8 cellular contexts compared by ENCODE assay signal in the genomic region with DNA sequence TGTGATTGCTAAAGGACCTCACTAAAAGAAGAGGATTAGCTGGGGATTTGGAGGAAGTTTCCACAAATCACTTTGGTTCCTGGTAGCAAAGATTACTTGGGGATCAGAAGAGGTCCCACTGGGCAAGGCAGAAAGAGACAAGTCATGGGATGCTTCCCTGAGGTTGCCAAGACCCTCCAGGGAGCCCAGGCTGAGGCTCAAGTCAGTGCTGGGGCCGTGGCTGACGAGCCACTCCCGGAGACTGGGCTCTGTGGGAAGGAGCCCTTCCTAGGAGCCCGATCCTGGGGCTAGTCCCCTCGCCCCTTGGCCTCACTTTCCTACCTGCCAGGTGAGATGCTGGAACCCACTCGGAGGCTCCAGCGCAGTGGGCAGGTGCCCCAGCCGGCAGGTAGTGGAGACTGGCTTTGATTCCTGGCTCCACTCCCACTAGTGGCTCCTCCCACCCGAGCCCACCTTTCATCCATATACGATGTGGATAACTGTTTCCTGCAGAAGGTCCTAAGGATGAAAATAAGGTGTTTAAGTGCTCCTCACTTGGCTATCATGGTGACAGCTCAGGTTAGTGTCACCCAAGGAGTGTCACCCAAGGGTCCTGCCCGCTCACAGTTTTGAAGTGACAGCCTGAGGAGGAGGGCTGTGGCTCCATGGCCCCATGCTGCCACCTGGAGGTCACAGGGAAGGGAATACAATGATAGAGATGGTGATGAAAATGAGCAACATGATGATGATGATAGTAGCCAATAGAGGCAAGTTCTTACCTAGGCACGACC.
DNase-seq lines count a peak whose midpoint lies in the region; ATAC-seq, FAIRE-seq and TF ChIP-seq lines count a peak whose summit lies in the region.

No MANE protein-coding gene starts in this region.

- no peak overlapping the region for H3K4me3 ChIP-seq in BJ (ENCODE audit: low read depth, low read length)

- H3K27me3 ChIP-seq in BJ (ENCODE audit: control insufficient read depth, insufficient read depth, low read length), result no peaks in the 10 kb centered on the region; the same call in 1 of the 2 replicates

- no peak for FAIRE-seq in H54 (lab: Jason Lieb, UNC)

- TF ChIP-seq CTCF in BJ (IDR thresholded peaks at IDR 0.05; ENCODE audit: insufficient read depth, low read depth, low read length), result peak; percentile 93

- POLR2A ChIA-PET in BJ (lab: Charles Lee), result no interaction called here

- H3K36me3 ChIP-seq in BJ (ENCODE audit: control insufficient read depth, insufficient read depth, low read length), result no peaks in the 10 kb centered on the region

- CTCF ChIA-PET in BJ (lab: Yijun Ruan, JAX), result interaction anchor here (0.6 to 14.9 kb wide), 25 partner anchors 8 to 538 kb away, joined by 3 to 365 read pairs (median 4); no protein-coding TSS in a partner anchor

- no peak overlapping the region for H3K27ac ChIP-seq in caudate nucleus (ENCODE audit: low read depth, low read length)

- TF ChIP-seq POLR2A in H54 (IDR thresholded peaks at IDR 0.05; ENCODE audit: low read depth, low read length), result no peak

- ATAC-seq in GM21529 (IDR thresholded peaks at IDR 0.05; ENCODE audit: unreplicated experiment), result no peak

- DNase-seq in BJ (ENCODE audit: low read depth), result no peak
- DNase-seq in H54 (ENCODE audit: insufficient read length, low spot score), result peak; percentile 45
- peak; percentile 73 for DNase-seq in NCI-H2171 treated with DMSO at 0.1 percent for 48 hours (lab: John Stamatoyannopoulos, UW)
- DNase-seq in activated CD4-positive, CD25-positive, alpha-beta regulatory T cell (lab: John Stamatoyannopoulos, UW), result peak; percentile 29 to 61 (median 42)
- peak in 44 of 61 donors; percentile 4 to 69 (median 20) for DNase-seq in caudate nucleus (lab: John Stamatoyannopoulos, UW)
- DNase-seq in left kidney (ENCODE audit: low read depth, low spot score), result peak; percentile 86
- DNase-seq in stimulated activated CD4-positive, alpha-beta T cell treated with anti-CD3 and anti-CD28 coated beads, Interleukin-4, amount 100 ng/mL, for 4 hours, result peak; percentile 68 to 74
